ENCODE assay signal across 22 cellular contexts in genomic region chr11:130055637-130056036, GRCh38. TPM values are rescaled to one million over a fixed set of nuclear protein-coding genes. Genes with fewer than 3 reads are reported as not detected.
A peak's percentile ranks its signal among the peaks of the same experiment; 100 is the strongest.
DNase-seq lines count a peak whose midpoint lies in the region; ATAC-seq and TF ChIP-seq lines count a peak whose summit lies in the region.
"Had no signal": no experiment of that assay in that cellular context is flagged by ENCODE, and none has a peak within 500 bp of the region (broad histone marks: within the 10 kb centered on the region; RNA-seq: fewer than 3 reads in every experiment).

No MANE protein-coding gene starts in this region.

- H3K9me3 ChIP-seq in adipocyte (ENCODE audit: control insufficient read depth, low read length): peaks cover 2% of the 10 kb centered on the region
- no peaks in the 10 kb centered on the region for H3K9me3 ChIP-seq in esophagus squamous epithelium
- H3K9me3 ChIP-seq in naive thymus-derived CD4-positive, alpha-beta T cell (ENCODE audit: control insufficient read depth in 2 of 3, low read length in 3 of 3): no peaks in the 10 kb centered on the region
- H3K9me3 ChIP-seq: Peyer's patch, upper lobe of left lung had no signal

- no peak overlapping the region for H3K27ac Mint-ChIP-seq in naive thymus-derived CD4-positive, alpha-beta T cell
- H3K27ac Mint-ChIP-seq: activated naive CD4-positive, alpha-beta T cell treated with anti-CD3 and anti-CD28 coated beads, Interleukin-2, amount 50 U/mL, for 24 hours; CD4-positive, CD25-positive, alpha-beta regulatory T cell; stimulated activated naive CD8-positive, alpha-beta T cell treated with anti-CD3 and anti-CD28 coated beads, Interleukin-15, Interleukin-2, amounts not matched to agents 100 ng/mL and 50 ng/mL, for 24 hours had no signal

- no peak overlapping the region for H3K27ac ChIP-seq in esophagus squamous epithelium
- no peak overlapping the region for H3K27ac ChIP-seq in naive thymus-derived CD4-positive, alpha-beta T cell (ENCODE audit: low read depth, low read length)
- H3K27ac ChIP-seq: KMS-11, Peyer's patch, upper lobe of left lung had no signal

- H3K36me3 ChIP-seq in adipocyte (ENCODE audit: control insufficient read depth, insufficient read depth, low read length, severe bottlenecking): no peaks in the 10 kb centered on the region
- H3K36me3 ChIP-seq in esophagus squamous epithelium: no peaks in the 10 kb centered on the region
- H3K36me3 ChIP-seq in naive thymus-derived CD4-positive, alpha-beta T cell (ENCODE audit: control insufficient read depth in 2 of 3, insufficient read depth in 3 of 3, low read length in 3 of 3): no peaks in the 10 kb centered on the region
- H3K36me3 ChIP-seq: Peyer's patch, upper lobe of left lung had no signal

- WGBS in esophagus squamous epithelium, 2 donors: 25 to 32% methylated on average over 6 of the region's 6 CpGs

- H3K4me1 Mint-ChIP-seq in naive thymus-derived CD4-positive, alpha-beta T cell: no peaks in the 10 kb centered on the region
- H3K4me1 Mint-ChIP-seq: activated naive CD4-positive, alpha-beta T cell treated with anti-CD3 and anti-CD28 coated beads, Interleukin-2, amount 50 U/mL, for 24 hours; CD4-positive, CD25-positive, alpha-beta regulatory T cell had no signal

- CTCF ChIA-PET in naive thymus-derived CD4-positive, alpha-beta T cell (lab: Charles Lee): no interaction called here

- H3K27me3 ChIP-seq in adipocyte (replicated peaks; ENCODE audit: control insufficient read depth, insufficient read depth, low read length): no peaks in the 10 kb centered on the region
- H3K27me3 ChIP-seq in esophagus squamous epithelium: no peaks in the 10 kb centered on the region
- H3K27me3 ChIP-seq in naive thymus-derived CD4-positive, alpha-beta T cell (ENCODE audit: control insufficient read depth in 2 of 2, insufficient read depth in 2 of 2, low read length in 2 of 2): peaks cover 0 to 4% of the 10 kb centered on the region in 2 donors
- H3K27me3 ChIP-seq: Peyer's patch, upper lobe of left lung had no signal

- DNase-seq in SIG-M5 treated with dmso at 0.1 percent for 504 hours (lab: John Stamatoyannopoulos, UW; ENCODE audit: unreplicated experiment) (peak; percentile 44), SIG-M5 (lab: John Stamatoyannopoulos, UW) (no peak), adipocyte (ENCODE audit: low read depth) (no peak), fibroblast of pulmonary artery (ENCODE audit: low read depth) (peak; percentile 44), superior temporal gyrus (ENCODE audit: extremely low spot score) (peak; percentile 67), esophagus squamous epithelium (lab: John Stamatoyannopoulos, UW) (no peak)
- no peak for DNase-seq in naive thymus-derived CD4-positive, alpha-beta T cell
- DNase-seq: activated CD4-positive, alpha-beta T cell treated with anti-CD3 and anti-CD28 coated beads, Interleukin-2, amount 50 U/mL, for 48 hours; activated T-cell treated with anti-CD3 and anti-CD28 coated beads, Interleukin-2, amount 50 U/mL, for 1 hour; CD4-positive, CD25-positive, alpha-beta regulatory T cell; DMS79; foreskin melanocyte; left cardiac atrium; NCI-H1417 treated with DMSO at 0.1 percent for 48 hours; NCI-H2171; Peyer's patch; right cardiac atrium; upper lobe of left lung had no signal

- H3K4me3 Mint-ChIP-seq in naive thymus-derived CD4-positive, alpha-beta T cell: no peak overlapping the region
- H3K4me3 Mint-ChIP-seq: activated naive CD4-positive, alpha-beta T cell treated with anti-CD3 and anti-CD28 coated beads, Interleukin-2, amount 50 U/mL, for 24 hours; CD4-positive, CD25-positive, alpha-beta regulatory T cell; stimulated activated naive CD8-positive, alpha-beta T cell treated with anti-CD3 and anti-CD28 coated beads, Interleukin-15, Interleukin-2, amounts not matched to agents 100 ng/mL and 50 ng/mL, for 24 hours had no signal

- POLR2A ChIA-PET in naive thymus-derived CD4-positive, alpha-beta T cell (lab: Charles Lee): interaction anchor here (0.5 kb wide), 1 partner anchor 67 kb away, joined by 3 read pairs; no protein-coding TSS in a partner anchor

- H3K4me3 ChIP-seq in adipocyte (ENCODE audit: low read length) (peak overlapping the region; percentile 29), fibroblast of pulmonary artery (replicated peaks; ENCODE audit: low read depth, low read length) (no peak overlapping the region), esophagus squamous epithelium (no peak overlapping the region)
- H3K4me3 ChIP-seq in naive thymus-derived CD4-positive, alpha-beta T cell (ENCODE audit: low read length): no peak overlapping the region
- H3K4me3 ChIP-seq: Peyer's patch, upper lobe of left lung had no signal

- TF ChIP-seq CTCF in fibroblast of pulmonary artery (IDR thresholded peaks at IDR 0.05; ENCODE audit: low read length, missing control alignments) (no peak), esophagus squamous epithelium (IDR thresholded peaks at IDR 0.05) (no peak)

- H3K9me3 Mint-ChIP-seq in naive thymus-derived CD4-positive, alpha-beta T cell: peaks cover 0 to 15% (median 0%) of the 10 kb centered on the region in 11 donors
- H3K9me3 Mint-ChIP-seq: activated naive CD4-positive, alpha-beta T cell treated with anti-CD3 and anti-CD28 coated beads, Interleukin-2, amount 50 U/mL, for 24 hours; stimulated activated naive CD8-positive, alpha-beta T cell treated with anti-CD3 and anti-CD28 coated beads, Interleukin-15, Interleukin-2, amounts not matched to agents 100 ng/mL and 50 ng/mL, for 24 hours had no signal

- no peak for TF ChIP-seq POLR2A in esophagus squamous epithelium (IDR thresholded peaks at IDR 0.05)

- no peak for ATAC-seq in GM21717 (IDR thresholded peaks at IDR 0.05; ENCODE audit: unreplicated experiment)
- no peak for ATAC-seq in naive thymus-derived CD4-positive, alpha-beta T cell

- H3K27me3 Mint-ChIP-seq in naive thymus-derived CD4-positive, alpha-beta T cell: peaks cover 15 to 51% (median 21%) of the 10 kb centered on the region in 5 donors

- peaks cover 26% of the 10 kb centered on the region for H3K4me1 ChIP-seq in adipocyte (ENCODE audit: control insufficient read depth, insufficient read depth, low read length)
- peaks cover 0 to 11% (median 2%) of the 10 kb centered on the region in 3 donors for H3K4me1 ChIP-seq in esophagus squamous epithelium
- H3K4me1 ChIP-seq in naive thymus-derived CD4-positive, alpha-beta T cell (ENCODE audit: control insufficient read depth in 2 of 2, insufficient read depth in 2 of 2, low read length in 2 of 2): no peaks in the 10 kb centered on the region

- H3K36me3 Mint-ChIP-seq in naive thymus-derived CD4-positive, alpha-beta T cell: no peaks in the 10 kb centered on the region
- H3K36me3 Mint-ChIP-seq: activated naive CD4-positive, alpha-beta T cell treated with anti-CD3 and anti-CD28 coated beads, Interleukin-2, amount 50 U/mL, for 24 hours had no signal

- no peak overlapping the region for H3K9ac ChIP-seq in adipocyte (ENCODE audit: low read length)
- H3K9ac ChIP-seq: KMS-11 had no signal

- intact Hi-C loops in esophagus squamous epithelium (cut with DNase I): no loop called here
- intact Hi-C loops in naive thymus-derived CD4-positive, alpha-beta T cell (cut with micrococcal nuclease): no loop called here

RNA-seq across cellular contexts. Expression of gene APLP2, which starts 14.1 kb away (rescaled TPM):
- 100 to 1,000 TPM; 134 to 221 (median 177) TPM for total RNA-seq in esophagus squamous epithelium
- total RNA-seq in naive thymus-derived CD4-positive, alpha-beta T cell: 100 to 1,000 TPM in 1 of 5 experiments, 10 to 100 TPM in 4; 26.6 to 172 (median 51.5) TPM
- 10 to 100 TPM; 33.2 to 43.0 TPM for polyA plus RNA-seq in naive thymus-derived CD4-positive, alpha-beta T cell

RNA-seq across cellular contexts. Expression of gene PRDM10, which starts 53.0 kb away (rescaled TPM):
- total RNA-seq in esophagus squamous epithelium: 10 to 100 TPM in 1 of 4 donors, 1 to 10 TPM in 3; 7.3 to 11.2 (median 7.7) TPM
- 10 to 100 TPM; 12.4 to 16.3 (median 13.8) TPM for total RNA-seq in naive thymus-derived CD4-positive, alpha-beta T cell
- 1 to 10 TPM; 2.5 to 3.3 TPM for polyA plus RNA-seq in naive thymus-derived CD4-positive, alpha-beta T cell

Comparison
In these comparisons a context has a peak if more than half of its experiments do, and no peak if none do; other contexts are left out.
1. DNase-seq: peak in SIG-M5 treated with dmso at 0.1 percent for 504 hours (single experiment), fibroblast of pulmonary artery (single experiment) and superior temporal gyrus (single experiment); none in SIG-M5 (single experiment), adipocyte (single experiment), esophagus squamous epithelium (single experiment) and naive thymus-derived CD4-positive, alpha-beta T cell (0 of 9).